In the genomic region with DNA sequence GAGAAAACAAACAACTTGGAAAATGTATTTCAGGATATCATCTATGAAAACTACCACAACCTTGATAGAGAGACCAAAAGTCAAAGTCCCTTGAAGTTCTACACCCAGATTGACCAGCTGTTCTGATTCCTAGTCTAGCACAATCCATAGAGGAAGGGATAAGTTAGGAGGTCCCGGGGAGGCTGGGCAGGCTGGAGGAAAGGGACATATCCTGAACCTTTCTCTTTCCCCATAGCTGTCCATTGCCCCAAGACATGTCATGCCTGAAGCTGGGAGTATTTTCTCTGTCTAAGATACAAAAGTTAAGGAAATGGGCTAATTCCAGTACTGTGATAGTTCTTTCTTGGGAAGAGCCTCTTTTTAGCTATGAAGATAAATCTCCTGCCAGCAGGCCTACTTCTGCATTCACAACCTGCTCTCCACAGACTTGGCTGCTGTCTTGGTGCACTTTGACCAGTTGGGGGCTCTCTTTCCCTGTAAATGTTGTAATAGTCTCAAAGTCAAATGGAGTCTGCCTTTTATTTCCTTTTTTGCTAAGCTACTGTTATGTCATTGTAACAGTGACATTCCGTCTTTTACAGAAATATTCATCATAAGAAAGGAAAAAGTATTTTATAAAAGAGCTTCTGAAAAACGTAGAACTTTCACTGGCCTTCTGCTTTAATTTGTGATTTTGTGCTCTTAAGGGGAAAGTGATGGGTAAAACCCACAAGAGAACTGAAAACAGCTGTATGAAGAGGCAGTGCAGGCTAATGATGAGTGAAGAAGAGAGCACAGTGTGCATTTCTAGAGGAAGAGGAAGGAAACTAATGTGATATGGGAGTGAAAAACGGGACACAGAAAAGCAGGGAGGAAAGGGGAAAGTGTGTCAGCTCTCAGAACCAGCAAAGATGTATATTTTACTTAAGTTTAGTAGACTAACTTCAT, we compare ENCODE assay signal across 8 cellular contexts. TPM values are rescaled to one million over a fixed set of nuclear protein-coding genes. Genes with fewer than 3 reads are reported as not detected.
DNase-seq lines count a peak whose midpoint lies in the region; ATAC-seq, FAIRE-seq and TF ChIP-seq lines count a peak whose summit lies in the region.
"Not testable (repeated sequence)": the region's sequence is repeated elsewhere in the genome, so short reads cannot be mapped to it uniquely, and the experiment has no call there.

No MANE protein-coding gene starts in this region.

- TF ChIP-seq CTCF in BJ (IDR thresholded peaks at IDR 0.05; ENCODE audit: insufficient read depth, low read depth, low read length) (peak; percentile 41; the same call in 1 of the 2 replicates), OCI-LY3 (IDR thresholded peaks at IDR 0.05; ENCODE audit: low read depth, low read length) (peak; percentile 78), natural killer cell (IDR thresholded peaks at IDR 0.05) (peak; percentile 63)

- CTCF ChIA-PET in BJ (lab: Yijun Ruan, JAX) = interaction anchor here (0.7 to 2.2 kb wide), 7 partner anchors 9 to 606 kb away, joined by 3 to 5 read pairs (median 4); no protein-coding TSS in a partner anchor
- CTCF ChIA-PET in activated naive CD4-positive, alpha-beta T cell treated with anti-CD3 and anti-CD28 coated beads, Interleukin-2, amount 10 ng/mL, durations not matched to agents 7 days and 5 days (lab: Charles Lee) = interaction anchor here (0.6 to 2.9 kb wide), 22 partner anchors 8 to 605 kb away, joined by 3 to 13 read pairs (median 4); partner anchors contain the start of genes IFNA14 and KLHL9

- H3K4me2 ChIP-seq in OCI-LY3 (ENCODE audit: low read length) = peak overlapping the region; percentile 61

- intact Hi-C loops in natural killer cell (cut with micrococcal nuclease) = not testable (repeated sequence)

- H3K36me3 Mint-ChIP-seq in activated naive CD4-positive, alpha-beta T cell treated with anti-CD3 and anti-CD28 coated beads, Interleukin-2, amount 10 ng/mL, durations not matched to agents 7 days and 5 days; natural killer cell: not testable (repeated sequence)

- not testable (repeated sequence) for H3K9me3 Mint-ChIP-seq in activated naive CD4-positive, alpha-beta T cell treated with anti-CD3 and anti-CD28 coated beads, Interleukin-2, amount 10 ng/mL, durations not matched to agents 7 days and 5 days; natural killer cell

- POLR2A ChIA-PET in BJ (lab: Charles Lee) = not testable (repeated sequence)

- peaks cover 19% of the 10 kb centered on the region for H3K4me1 ChIP-seq in OCI-LY3 (ENCODE audit: low read length)

- not testable (repeated sequence) for H3K36me3 ChIP-seq in BJ (ENCODE audit: control insufficient read depth, insufficient read depth, low read length); OCI-LY3 (replicated peaks; ENCODE audit: low read depth, low read length)

- H3K9me3 ChIP-seq in OCI-LY3 (ENCODE audit: insufficient read depth, low read length) = not testable (repeated sequence)

- H3K27ac ChIP-seq in OCI-LY3 (ENCODE audit: low read length) = peak overlapping the region; percentile 66

- H2AFZ ChIP-seq in OCI-LY3 (ENCODE audit: low read depth, low read length) = not testable (repeated sequence)

- not testable (repeated sequence) for H3K79me2 ChIP-seq in OCI-LY3 (ENCODE audit: low read length)

- not testable (repeated sequence) for H3K27ac Mint-ChIP-seq in activated naive CD4-positive, alpha-beta T cell treated with anti-CD3 and anti-CD28 coated beads, Interleukin-2, amount 10 ng/mL, durations not matched to agents 7 days and 5 days
- H3K27ac Mint-ChIP-seq in natural killer cell = peak overlapping the region in 1 of 2 donors; percentile 44

- not testable (repeated sequence) for H3K27me3 ChIP-seq in BJ (ENCODE audit: control insufficient read depth, insufficient read depth, low read length); OCI-LY3 (ENCODE audit: low read depth, low read length)

- not testable (repeated sequence) for DNase-seq in BJ (ENCODE audit: low read depth); frontal cortex (ENCODE audit: low spot score in 2 of 2); natural killer cell
- peak; percentile 18 for DNase-seq in HCEC 1CT
- peak; percentile 40 for DNase-seq in activated naive CD4-positive, alpha-beta T cell treated with anti-CD3 and anti-CD28 coated beads, Interleukin-2, amount 10 ng/mL, durations not matched to agents 7 days and 5 days

- peaks cover 46% of the 10 kb centered on the region for H3K27me3 Mint-ChIP-seq in activated naive CD4-positive, alpha-beta T cell treated with anti-CD3 and anti-CD28 coated beads, Interleukin-2, amount 10 ng/mL, durations not matched to agents 7 days and 5 days
- peaks cover 0 to 11% of the 10 kb centered on the region in 2 donors for H3K27me3 Mint-ChIP-seq in natural killer cell (ENCODE audit: low read depth in 2 of 2)

- not testable (repeated sequence) for H3K4me1 Mint-ChIP-seq in activated naive CD4-positive, alpha-beta T cell treated with anti-CD3 and anti-CD28 coated beads, Interleukin-2, amount 10 ng/mL, durations not matched to agents 7 days and 5 days
- H3K4me1 Mint-ChIP-seq in natural killer cell = peaks cover 5 to 12% of the 10 kb centered on the region in 2 donors

- not testable (repeated sequence) for H4K20me1 ChIP-seq in OCI-LY3 (ENCODE audit: insufficient read depth, low read length)

- FAIRE-seq in frontal cortex (lab: Jason Lieb, UNC) = peak; percentile 70

- not testable (repeated sequence) for H3K9ac ChIP-seq in OCI-LY3 (ENCODE audit: low read length)

- H3K4me3 Mint-ChIP-seq in activated naive CD4-positive, alpha-beta T cell treated with anti-CD3 and anti-CD28 coated beads, Interleukin-2, amount 10 ng/mL, durations not matched to agents 7 days and 5 days; natural killer cell: not testable (repeated sequence)

- ATAC-seq in GM18861 (IDR thresholded peaks at IDR 0.05; ENCODE audit: unreplicated experiment) (peak; percentile 80), HG03460 (IDR thresholded peaks at IDR 0.05; ENCODE audit: unreplicated experiment) (peak; percentile 84), natural killer cell (peak; percentile 88 to 91 (median 89))

- not testable (repeated sequence) for H3K4me3 ChIP-seq in BJ (ENCODE audit: low read depth, low read length)
- peak overlapping the region; percentile 17; the same call in 1 of the 2 replicates for H3K4me3 ChIP-seq in OCI-LY3 (ENCODE audit: low read length)

RNA-seq across cellular contexts. Expression of gene IFNA4, which starts 4.3 kb away (rescaled TPM):
- not detected in 2 replicates for polyA plus RNA-seq in BJ (2011; rRNA removed)
- polyA minus RNA-seq in BJ (2011; rRNA and poly(A)+ RNA removed) = not detected in 2 replicates
- total RNA-seq in frontal cortex (not detected), natural killer cell (not detected)

RNA-seq across cellular contexts. Expression of gene IFNA21, which starts 16.6 kb away (rescaled TPM):
- polyA plus RNA-seq in BJ (2011; rRNA removed) = not detected in 2 replicates
- not detected in 2 replicates for polyA minus RNA-seq in BJ (2011; rRNA and poly(A)+ RNA removed)
- total RNA-seq in frontal cortex = not detected
- total RNA-seq in natural killer cell = not detected

RNA-seq across cellular contexts. Expression of gene IFNA7, which starts 18.9 kb away (rescaled TPM):
- not detected in 2 replicates for polyA plus RNA-seq in BJ (2011; rRNA removed)
- polyA minus RNA-seq in BJ (2011; rRNA and poly(A)+ RNA removed) = not detected in 2 replicates
- total RNA-seq in frontal cortex = not detected
- not detected for total RNA-seq in natural killer cell

RNA-seq across cellular contexts. Expression of gene IFNA10, which starts 23.9 kb away (rescaled TPM):
- not detected in 2 replicates for polyA plus RNA-seq in BJ (2011; rRNA removed)
- not detected in 2 replicates for polyA minus RNA-seq in BJ (2011; rRNA and poly(A)+ RNA removed)
- total RNA-seq in frontal cortex (not detected), natural killer cell (not detected)

RNA-seq across cellular contexts. Expression of gene IFNA16, which starts 34.0 kb away (rescaled TPM):
- not detected in 2 replicates for polyA plus RNA-seq in BJ (2011; rRNA removed)
- not detected in 2 replicates for polyA minus RNA-seq in BJ (2011; rRNA and poly(A)+ RNA removed)
- total RNA-seq in frontal cortex = not detected
- not detected for total RNA-seq in natural killer cell
